In genomic region chr14:96357216-96357615, GRCh38 we compare ENCODE assay signal across 34 cellular contexts. TPM values are rescaled to one million over a fixed set of nuclear protein-coding genes. Genes with fewer than 3 reads are reported as not detected.
DNase-seq lines count a peak whose midpoint lies in the region; ATAC-seq, FAIRE-seq and TF ChIP-seq lines count a peak whose summit lies in the region.
"Had no signal": no experiment of that assay in that cellular context is flagged by ENCODE, and none has a peak within 500 bp of the region (broad histone marks: within the 10 kb centered on the region; RNA-seq: fewer than 3 reads in every experiment).

No MANE protein-coding gene starts in this region.

- H2BK5ac ChIP-seq in H9 (ENCODE audit: insufficient read length, low read length) = no peak overlapping the region

- no peak overlapping the region for H2AFZ ChIP-seq in H9 (ENCODE audit: low read length)

- no peaks in the 10 kb centered on the region for H3K9me3 Mint-ChIP-seq in H9
- no peaks in the 10 kb centered on the region for H3K9me3 Mint-ChIP-seq in activated T-helper 1 cell treated with anti-CD3 and anti-CD28 coated beads, Interleukin-12 subunit alpha, Interleukin-12 subunit beta, Interleukin-2, Interleukin-4 antibody, amounts not matched to agents 30 ng/mL and 10 ng/mL and 1 ng/mL, durations not matched to agents 14 hours and 24 hours and 36 hours
- H3K9me3 Mint-ChIP-seq in nephron progenitor cell = peaks cover 6% of the 10 kb centered on the region
- H3K9me3 Mint-ChIP-seq: activated T-cell treated with anti-CD3 and anti-CD28 coated beads, Interleukin-2, amount 50 U/mL, for 4 hours; CD14-positive monocyte; naive thymus-derived CD8-positive, alpha-beta T cell; stimulated activated effector memory CD8-positive, alpha-beta T cell treated with anti-CD3 and anti-CD28 coated beads, Interleukin-12 subunit alpha, Interleukin-12 subunit beta, amount 100 ng/mL, for 72 hours had no signal

- H3K4me3 Mint-ChIP-seq in H9 (no peak overlapping the region), nephron progenitor cell (no peak overlapping the region)
- H3K4me3 Mint-ChIP-seq in activated T-helper 1 cell treated with anti-CD3 and anti-CD28 coated beads, Interleukin-12 subunit alpha, Interleukin-12 subunit beta, Interleukin-2, Interleukin-4 antibody, amounts not matched to agents 30 ng/mL and 10 ng/mL and 1 ng/mL, durations not matched to agents 14 hours and 24 hours and 36 hours = no peak overlapping the region
- H3K4me3 Mint-ChIP-seq: activated naive CD4-positive, alpha-beta T cell treated with anti-CD3 and anti-CD28 coated beads for 36 hours; activated T-cell treated with anti-CD3 and anti-CD28 coated beads, Interleukin-2, amount 50 U/mL, for 4 hours; CD14-positive monocyte; naive thymus-derived CD8-positive, alpha-beta T cell; stimulated activated effector memory CD8-positive, alpha-beta T cell treated with anti-CD3 and anti-CD28 coated beads, Interleukin-12 subunit alpha, Interleukin-12 subunit beta, amount 100 ng/mL, for 72 hours had no signal

- H3K36me3 Mint-ChIP-seq in H9 (ENCODE audit: insufficient read depth in 1 of 3, low read depth in 3 of 3) (peaks cover 0 to 7% (median 0%) of the 10 kb centered on the region in 3 experiments; a peak in 2 of 7 replicates), nephron progenitor cell (ENCODE audit: low read depth) (peaks cover 14% of the 10 kb centered on the region)
- peaks cover 15% of the 10 kb centered on the region for H3K36me3 Mint-ChIP-seq in activated T-helper 1 cell treated with anti-CD3 and anti-CD28 coated beads, Interleukin-12 subunit alpha, Interleukin-12 subunit beta, Interleukin-2, Interleukin-4 antibody, amounts not matched to agents 30 ng/mL and 10 ng/mL and 1 ng/mL, durations not matched to agents 14 hours and 24 hours and 36 hours (ENCODE audit: low read depth)
- H3K36me3 Mint-ChIP-seq: stimulated activated effector memory CD8-positive, alpha-beta T cell treated with anti-CD3 and anti-CD28 coated beads, Interleukin-12 subunit alpha, Interleukin-12 subunit beta, amount 100 ng/mL, for 72 hours had no signal

- no peak for FAIRE-seq in GM12892 (lab: Jason Lieb, UNC)
- FAIRE-seq: G401.6, HTR-8/SVneo had no signal

- no CpG with 5 or more reads among the region's 3 CpGs for WGBS in H9 (ENCODE audit: extremely low coverage, insufficient read length, low lambda C conversion rate)

- H2BK12ac ChIP-seq in H9 (ENCODE audit: insufficient read length, low read depth, low read length) = no peak overlapping the region

- intact Hi-C loops in activated T-helper 1 cell treated with anti-CD3 and anti-CD28 coated beads, Interleukin-12 subunit alpha, Interleukin-12 subunit beta, Interleukin-2, Interleukin-4 antibody, amounts not matched to agents 30 ng/mL and 10 ng/mL and 1 ng/mL, durations not matched to agents 14 hours and 24 hours and 36 hours (cut with micrococcal nuclease) = no loop called here

- H2BK15ac ChIP-seq in H9 (ENCODE audit: low read depth, low read length) = no peak overlapping the region

- no peak overlapping the region for H4K91ac ChIP-seq in H9 (ENCODE audit: insufficient read length, low read depth, low read length)

- peaks cover 13% of the 10 kb centered on the region; the same call in 1 of the 2 replicates for H3K79me2 ChIP-seq in H9 (ENCODE audit: insufficient read depth, low read length)

- H4K20me1 ChIP-seq in H9 (ENCODE audit: control insufficient read depth, insufficient read depth, insufficient read length) = no peaks in the 10 kb centered on the region

- TF ChIP-seq POLR2A in GM12892 (IDR thresholded peaks at IDR 0.05; ENCODE audit: low read depth, low read length) = no peak

- H3K4me3 ChIP-seq in fibroblast of the aortic adventitia (ENCODE audit: low read depth, low read length) = no peak overlapping the region
- H3K4me3 ChIP-seq: adrenal gland, body of pancreas, gastroesophageal sphincter, lower lobe of right lung, MG63, ovary, upper lobe of left lung had no signal

- H3K27ac ChIP-seq in H9 (ENCODE audit: insufficient read length, low read depth, low read length) = no peak overlapping the region
- H3K27ac ChIP-seq: 22Rv1, adrenal gland, body of pancreas, gastroesophageal sphincter, lower lobe of right lung, ovary, upper lobe of left lung had no signal

- DNase-seq in NCI-H82 (lab: John Stamatoyannopoulos, UW) = peak; percentile 2
- DNase-seq in NCI-H82 treated with DMSO at 0.1 percent for 48 hours (lab: John Stamatoyannopoulos, UW; ENCODE audit: unreplicated experiment) = no peak
- no peak for DNase-seq in H9
- DNase-seq in activated T-helper 1 cell treated with anti-CD3 and anti-CD28 coated beads, Interleukin-12 subunit alpha, Interleukin-12 subunit beta, Interleukin-2, Interleukin-4 antibody, amounts not matched to agents 30 ng/mL and 10 ng/mL and 1 ng/mL, durations not matched to agents 14 hours and 24 hours and 36 hours (ENCODE audit: low spot score) = no peak
- no peak for DNase-seq in fibroblast of the aortic adventitia (ENCODE audit: low read depth)
- DNase-seq in GM12892 (ENCODE audit: insufficient read length) = no peak
- DNase-seq in nephron progenitor cell = no peak
- DNase-seq: activated CD4-positive, alpha-beta T cell treated with anti-CD3 and anti-CD28 coated beads for 1 hour; activated naive CD4-positive, alpha-beta T cell treated with anti-CD3 and anti-CD28 coated beads for 36 hours; activated T-cell treated with anti-CD3 and anti-CD28 coated beads, Interleukin-2, amount 50 U/mL, for 4 hours; adrenal gland; body of pancreas; Calu3; cerebellar nuclear complex; DMS79; hippocampal formation; KBM-7; lower lobe of right lung; MG63; naive thymus-derived CD8-positive, alpha-beta T cell; NCI-H1930; NCI-H2171 treated with DMSO at 0.1 percent for 48 hours; NCI-H524; NK-92 treated with Interleukin-12 subunit alpha and Interleukin-12 subunit beta, amount 100 ng/mL, for 24 hours; ovary; substantia nigra; upper lobe of left lung had no signal

- no peak overlapping the region for H3K9ac ChIP-seq in H9 (ENCODE audit: extremely low read depth, insufficient read length, low read length)

- no peak overlapping the region for H3K4ac ChIP-seq in H9 (ENCODE audit: low read depth, low read length)

- H2AK5ac ChIP-seq in H9 (ENCODE audit: insufficient read length, low read length) = no peak overlapping the region

- no peak overlapping the region for H2BK20ac ChIP-seq in H9 (ENCODE audit: low read depth, low read length, poor library complexity, severe bottlenecking)

- no peak overlapping the region for H4K5ac ChIP-seq in H9 (ENCODE audit: insufficient read length, low read depth, low read length)

- no peak overlapping the region for H3T11ph ChIP-seq in H9 (ENCODE audit: low read length)

- no peak overlapping the region for H3K4me2 ChIP-seq in H9 (ENCODE audit: insufficient read depth, insufficient read length, low read length)

- H2BK120ac ChIP-seq in H9 (ENCODE audit: low read depth, low read length, poor library complexity, severe bottlenecking) = no peak overlapping the region

- peaks cover 3% of the 10 kb centered on the region for H3K79me1 ChIP-seq in H9 (ENCODE audit: insufficient read depth, low read depth, low read length, poor library complexity, severe bottlenecking)

- no peak overlapping the region for H3K14ac ChIP-seq in H9 (ENCODE audit: insufficient read depth, low read length)

- H3K27me3 ChIP-seq in H9 (ENCODE audit: insufficient read depth, low read length) = no peaks in the 10 kb centered on the region
- H3K27me3 ChIP-seq: adrenal gland, body of pancreas, gastroesophageal sphincter, MG63, ovary, upper lobe of left lung had no signal

- H3K4me1 ChIP-seq in H9 (ENCODE audit: insufficient read depth, low read length) = peaks cover 2% of the 10 kb centered on the region; the same call in 1 of the 2 replicates

- no peak for ATAC-seq in GM19395 (IDR thresholded peaks at IDR 0.05; ENCODE audit: unreplicated experiment)
- ATAC-seq: activated T-cell treated with anti-CD3 and anti-CD28 coated beads, Interleukin-2, amount 50 U/mL, for 4 hours; body of pancreas; gastroesophageal sphincter; lower lobe of right lung; naive thymus-derived CD8-positive, alpha-beta T cell; stimulated activated effector memory CD8-positive, alpha-beta T cell treated with anti-CD3 and anti-CD28 coated beads, Interleukin-12 subunit alpha, Interleukin-12 subunit beta, amount 100 ng/mL, for 72 hours had no signal

- H3K23ac ChIP-seq in H9 (ENCODE audit: insufficient read length, low read depth, low read length) = no peak overlapping the region

- no peak overlapping the region for H3K18ac ChIP-seq in H9 (ENCODE audit: insufficient read length, low read depth, low read length)

- no peaks in the 10 kb centered on the region for H3K9me3 ChIP-seq in H9 (ENCODE audit: control insufficient read depth, low read depth, low read length)
- H3K9me3 ChIP-seq: adrenal gland, body of pancreas, gastroesophageal sphincter, lower lobe of right lung, MG63, ovary, upper lobe of left lung had no signal

- H3K27ac Mint-ChIP-seq in H9 (peak overlapping the region in 1 of 3 experiments; percentile 2; a peak in 3 of 7 replicates), nephron progenitor cell (no peak overlapping the region)
- peak overlapping the region; percentile 20 for H3K27ac Mint-ChIP-seq in activated T-helper 1 cell treated with anti-CD3 and anti-CD28 coated beads, Interleukin-12 subunit alpha, Interleukin-12 subunit beta, Interleukin-2, Interleukin-4 antibody, amounts not matched to agents 30 ng/mL and 10 ng/mL and 1 ng/mL, durations not matched to agents 14 hours and 24 hours and 36 hours
- H3K27ac Mint-ChIP-seq: activated naive CD4-positive, alpha-beta T cell treated with anti-CD3 and anti-CD28 coated beads for 36 hours; CD14-positive monocyte; stimulated activated effector memory CD8-positive, alpha-beta T cell treated with anti-CD3 and anti-CD28 coated beads, Interleukin-12 subunit alpha, Interleukin-12 subunit beta, amount 100 ng/mL, for 72 hours had no signal

- H3K4me1 Mint-ChIP-seq in H9 = peaks cover 17 to 38% of the 10 kb centered on the region in 2 experiments
- H3K4me1 Mint-ChIP-seq in activated T-helper 1 cell treated with anti-CD3 and anti-CD28 coated beads, Interleukin-12 subunit alpha, Interleukin-12 subunit beta, Interleukin-2, Interleukin-4 antibody, amounts not matched to agents 30 ng/mL and 10 ng/mL and 1 ng/mL, durations not matched to agents 14 hours and 24 hours and 36 hours (ENCODE audit: low read depth) = peaks cover 36% of the 10 kb centered on the region
- peaks cover 26% of the 10 kb centered on the region for H3K4me1 Mint-ChIP-seq in nephron progenitor cell

- H3K56ac ChIP-seq in H9 (ENCODE audit: insufficient read length, low read depth, low read length) = no peak overlapping the region

- TF ChIP-seq CTCF in H9 (conservative IDR thresholded peaks at IDR 0.05) (0 out of 3 replicates have a peak, but pooled peaks have one; percentile 16), fibroblast of the aortic adventitia (IDR thresholded peaks at IDR 0.05; ENCODE audit: insufficient read depth, low read length) (peak; percentile 14), nephron progenitor cell (IDR thresholded peaks at IDR 0.05) (no peak)

- H4K8ac ChIP-seq in H9 (replicated peaks; ENCODE audit: insufficient read length, low read depth, low read length) = no peak overlapping the region

- H3K27me3 Mint-ChIP-seq in H9 (ENCODE audit: low read depth) (no peaks in the 10 kb centered on the region), nephron progenitor cell (ENCODE audit: low read depth, poor library complexity) (no peaks in the 10 kb centered on the region)
- no peaks in the 10 kb centered on the region for H3K27me3 Mint-ChIP-seq in activated T-helper 1 cell treated with anti-CD3 and anti-CD28 coated beads, Interleukin-12 subunit alpha, Interleukin-12 subunit beta, Interleukin-2, Interleukin-4 antibody, amounts not matched to agents 30 ng/mL and 10 ng/mL and 1 ng/mL, durations not matched to agents 14 hours and 24 hours and 36 hours (ENCODE audit: insufficient read depth)
- H3K27me3 Mint-ChIP-seq: naive thymus-derived CD8-positive, alpha-beta T cell had no signal

- peaks cover 2% of the 10 kb centered on the region for H3K23me2 ChIP-seq in H9 (ENCODE audit: insufficient read length, low read depth, low read length, poor library complexity, severe bottlenecking)

RNA-seq across cellular contexts. Expression of gene ATG2B, which starts 5.9 kb away (rescaled TPM):
- total RNA-seq in H9 (2021) (10.9 and 12.6 TPM in 2 replicates), fibroblast of the aortic adventitia (ENCODE audit: low replicate concordance) (15.9 and 28.7 TPM in 2 replicates)
- total RNA-seq in activated T-helper 1 cell treated with anti-CD3 and anti-CD28 coated beads, Interleukin-12 subunit alpha, Interleukin-12 subunit beta, Interleukin-2, Interleukin-4 antibody, amounts not matched to agents 30 ng/mL and 10 ng/mL and 1 ng/mL, durations not matched to agents 14 hours and 24 hours and 36 hours = 22.2 and 27.7 TPM in 2 replicates
- polyA plus RNA-seq in GM12892 (2012; ENCODE audit: missing spikeins) = 6.4 TPM

RNA-seq across cellular contexts. Expression of gene GSKIP, which starts 6.1 kb away (rescaled TPM):
- total RNA-seq in H9 (2021) (28.6 and 34.0 TPM in 2 replicates), fibroblast of the aortic adventitia (ENCODE audit: low replicate concordance) (21.9 and 33.9 TPM in 2 replicates)
- total RNA-seq in activated T-helper 1 cell treated with anti-CD3 and anti-CD28 coated beads, Interleukin-12 subunit alpha, Interleukin-12 subunit beta, Interleukin-2, Interleukin-4 antibody, amounts not matched to agents 30 ng/mL and 10 ng/mL and 1 ng/mL, durations not matched to agents 14 hours and 24 hours and 36 hours = 22.7 and 23.7 TPM in 2 replicates
- 24.0 TPM for polyA plus RNA-seq in GM12892 (2012; ENCODE audit: missing spikeins)

RNA-seq across cellular contexts. Expression of gene AK7, which starts 34.7 kb away (rescaled TPM):
- total RNA-seq in H9 (2021) (2.3 and 2.5 TPM in 2 replicates), fibroblast of the aortic adventitia (ENCODE audit: low replicate concordance) (0.27 and 0.33 TPM in 2 replicates)
- total RNA-seq in activated T-helper 1 cell treated with anti-CD3 and anti-CD28 coated beads, Interleukin-12 subunit alpha, Interleukin-12 subunit beta, Interleukin-2, Interleukin-4 antibody, amounts not matched to agents 30 ng/mL and 10 ng/mL and 1 ng/mL, durations not matched to agents 14 hours and 24 hours and 36 hours = 0.39 and 0.47 TPM in 2 replicates
- 1.7 TPM for polyA plus RNA-seq in GM12892 (2012; ENCODE audit: missing spikeins)
